In the genomic region with DNA sequence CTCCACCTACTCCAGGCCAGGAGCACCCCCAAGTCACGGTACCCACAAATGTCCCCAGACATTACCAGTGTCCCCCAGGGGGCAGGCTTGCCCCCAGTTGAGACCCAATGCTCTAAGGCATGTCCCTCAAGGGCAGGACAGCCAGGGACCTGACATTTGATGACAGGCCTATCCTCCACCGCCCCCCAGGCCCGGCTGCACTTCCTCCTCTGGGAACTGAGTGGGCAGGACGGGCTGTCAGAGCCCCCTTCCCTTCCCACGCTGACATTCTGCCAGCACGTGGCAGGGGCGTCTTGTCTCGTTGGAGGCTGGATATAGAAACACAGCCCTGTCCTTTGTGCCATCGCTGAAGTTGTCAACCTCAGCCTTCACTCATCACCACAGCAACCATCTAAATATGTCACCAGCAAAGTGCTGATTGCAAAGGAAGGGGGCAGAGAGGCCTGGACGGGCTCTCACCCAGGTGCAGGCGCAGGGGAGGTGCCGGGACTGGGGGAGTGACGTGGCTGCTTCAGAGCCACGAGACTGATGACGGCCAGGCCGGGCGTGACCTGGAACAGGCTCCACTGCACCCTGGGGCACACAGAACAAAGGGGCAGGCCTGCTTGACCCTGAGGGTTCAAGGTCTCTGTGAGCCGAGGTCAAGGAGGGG, we compare ENCODE assay signal across 10 cellular contexts. TPM values are rescaled to one million over a fixed set of nuclear protein-coding genes. Genes with fewer than 3 reads are reported as not detected.
DNase-seq lines count a peak whose midpoint lies in the region; ATAC-seq and TF ChIP-seq lines count a peak whose summit lies in the region.
"Had no signal": no experiment of that assay in that cellular context is flagged by ENCODE, and none has a peak within 500 bp of the region (broad histone marks: within the 10 kb centered on the region; RNA-seq: fewer than 3 reads in every experiment).

No MANE protein-coding gene starts in this region.

- TF ChIP-seq CTCF in DND-41 (IDR thresholded peaks at IDR 0.05; ENCODE audit: borderline replicate concordance, extremely low read depth, low read length, poor library complexity, severe bottlenecking) = peak; percentile 22
- no peak for TF ChIP-seq CTCF in coronary artery (IDR thresholded peaks at IDR 0.05)

- H3K9me3 ChIP-seq in DND-41 (ENCODE audit: insufficient read depth, low read length, severe bottlenecking) = no peaks in the 10 kb centered on the region
- H3K9me3 ChIP-seq in SJCRH30 (replicated peaks) = no peaks in the 10 kb centered on the region
- H3K9me3 ChIP-seq: tibial artery had no signal

- H3K27me3 ChIP-seq in DND-41 (ENCODE audit: insufficient read depth, low read length, poor library complexity) = no peaks in the 10 kb centered on the region
- no peaks in the 10 kb centered on the region for H3K27me3 ChIP-seq in layer of hippocampus (ENCODE audit: control insufficient read depth, insufficient read depth, low read length)
- H3K27me3 ChIP-seq in SJCRH30 = no peaks in the 10 kb centered on the region

- no peaks in the 10 kb centered on the region for H4K20me1 ChIP-seq in DND-41 (ENCODE audit: insufficient read depth, low read length)

- no peak overlapping the region for H3K9ac ChIP-seq in DND-41 (ENCODE audit: low read depth, low read length)

- ATAC-seq in DND-41 (ENCODE audit: insufficient read depth, low read depth) (no peak), GM21619 (IDR thresholded peaks at IDR 0.05; ENCODE audit: unreplicated experiment) (peak; percentile 68)

- H3K79me2 ChIP-seq in DND-41 (ENCODE audit: insufficient read depth, low read length) = no peaks in the 10 kb centered on the region

- H2AFZ ChIP-seq in DND-41 (ENCODE audit: low read depth, low read length) = no peak overlapping the region

- H3K4me3 ChIP-seq in DND-41 (ENCODE audit: low read depth in 1 of 2, low read length in 2 of 2) (no peak overlapping the region), SJCRH30 (no peak overlapping the region), coronary artery (no peak overlapping the region)
- H3K4me3 ChIP-seq: tibial artery had no signal

- DNase-seq in DND-41 (no peak), RPMI8226 (peak; percentile 95), SJCRH30 (no peak), coronary artery (ENCODE audit: low spot score) (no peak), NCI-H187 (lab: John Stamatoyannopoulos, UW) (no peak)
- no peak for DNase-seq in activated naive CD4-positive, alpha-beta T cell treated with anti-CD3 and anti-CD28 coated beads, Interleukin-2, amount 50 U/mL, for 16 hours
- DNase-seq: tibial artery had no signal

- H3K4me1 ChIP-seq in DND-41 (ENCODE audit: insufficient read depth, low read length) (no peaks in the 10 kb centered on the region), SJCRH30 (no peaks in the 10 kb centered on the region)
- H3K4me1 ChIP-seq: tibial artery had no signal

- H3K4me2 ChIP-seq in DND-41 (ENCODE audit: insufficient read depth, low read length) = no peak overlapping the region

- H3K36me3 ChIP-seq in DND-41 (ENCODE audit: insufficient read depth, low read length) (no peaks in the 10 kb centered on the region), SJCRH30 (no peaks in the 10 kb centered on the region)
- H3K36me3 ChIP-seq: tibial artery had no signal

- H3K27ac ChIP-seq in DND-41 (ENCODE audit: low read length) (no peak overlapping the region), layer of hippocampus (ENCODE audit: low read depth, low read length) (peak overlapping the region; percentile 74), SJCRH30 (no peak overlapping the region), coronary artery (no peak overlapping the region)
- H3K27ac ChIP-seq: tibial artery had no signal

RNA-seq across cellular contexts. Expression of a gene that starts 38.4 kb away (rescaled TPM):
- not detected in 2 replicates for total RNA-seq in SJCRH30 (2014; rRNA removed; shearing (Covaris generic))
- total RNA-seq: LHCN-M2 had no signal

RNA-seq across cellular contexts. Expression of a gene that starts 57.1 kb away (rescaled TPM):
- total RNA-seq in SJCRH30 (2014; rRNA removed; shearing (Covaris generic)) = not detected in 2 replicates
